ENCODE assay signal across 8 cellular contexts in genomic region chrX:47366051-47366722, GRCh38. TPM values are rescaled to one million over a fixed set of nuclear protein-coding genes. Genes with fewer than 3 reads are reported as not detected.
DNase-seq lines count a peak whose midpoint lies in the region; ATAC-seq, FAIRE-seq and TF ChIP-seq lines count a peak whose summit lies in the region.

No MANE protein-coding gene starts in this region.

- no peak overlapping the region for H2BK5ac ChIP-seq in IMR-90 (ENCODE audit: low read depth, low read length, poor library complexity, severe bottlenecking)

- H3K4me3 ChIP-seq in IMR-90 (ENCODE audit: insufficient read depth, low read depth, low read length) (peak overlapping the region; percentile 54), RWPE2 (ENCODE audit: severe bottlenecking) (peak overlapping the region; percentile 36), neural progenitor cell (peak overlapping the region; percentile 60), stomach (peak overlapping the region; percentile 37 to 48 (median 41))

- dilution Hi-C loops in IMR-90 (cut with HindIII; ENCODE audit: low sequenced_read_pairs, unreplicated experiment): no loop called here

- H3K56ac ChIP-seq in IMR-90 (ENCODE audit: extremely low read depth, insufficient read depth, low read length): no peak overlapping the region

- no peak for TF ChIP-seq EP300 in stomach (IDR thresholded peaks at IDR 0.05)

- BruUV-seq in IMR-90 (replicated peaks; lab: Mats Ljungman, UMichigan): no TSS peak

- H3K79me1 ChIP-seq in IMR-90 (ENCODE audit: low read depth in 1 of 2, low read length in 2 of 2): no peaks in the 10 kb centered on the region

- H3K27me3 ChIP-seq in IMR-90 (ENCODE audit: control insufficient read depth, insufficient read depth, low read length) (no peaks in the 10 kb centered on the region; the same call in 1 of the 2 replicates), RWPE2 (ENCODE audit: insufficient read depth, poor library complexity, severe bottlenecking) (no peaks in the 10 kb centered on the region), neural progenitor cell (no peaks in the 10 kb centered on the region), stomach (no peaks in the 10 kb centered on the region)

- TF ChIP-seq RAD21 in IMR-90 (IDR thresholded peaks at IDR 0.05; ENCODE audit: low read length): no peak

- H3K79me2 ChIP-seq in neural progenitor cell (ENCODE audit: low read depth): no peaks in the 10 kb centered on the region

- no peaks in the 10 kb centered on the region for H3K36me3 ChIP-seq in IMR-90 (ENCODE audit: control insufficient read depth, insufficient read depth, low read length)
- H3K36me3 ChIP-seq in RWPE2 (ENCODE audit: low read depth): no peaks in the 10 kb centered on the region
- no peaks in the 10 kb centered on the region for H3K36me3 ChIP-seq in neural progenitor cell
- no peaks in the 10 kb centered on the region for H3K36me3 ChIP-seq in stomach

- no peak overlapping the region; the same call in 1 of the 2 replicates for H3K18ac ChIP-seq in IMR-90 (ENCODE audit: low read depth, low read length)

- H3K4me1 ChIP-seq in IMR-90 (ENCODE audit: control insufficient read depth, insufficient read depth, low read length) (no peaks in the 10 kb centered on the region), RWPE2 (ENCODE audit: insufficient read depth, poor library complexity, severe bottlenecking) (peaks cover 7% of the 10 kb centered on the region), neural progenitor cell (peaks cover 6% of the 10 kb centered on the region), stomach (peaks cover 0 to 13% (median 0%) of the 10 kb centered on the region in 4 donors)

- peak overlapping the region; percentile 66 for H3K14ac ChIP-seq in IMR-90 (replicated peaks; ENCODE audit: low read depth, low read length)

- WGBS in IMR-90 (ENCODE audit: extremely low coverage in 2 of 2, insufficient read length in 1 of 2), 2 experiments: 47% methylated on average over 6 of the region's 31 CpGs; no CpG with 5 or more reads in 1 of the 2 experiments
- WGBS in stomach, 5 donors: 5 to 38% (median 16%) methylated on average over 28 to 31 of the region's 31 CpGs

- TF ChIP-seq CTCF in IMR-90 (conservative IDR thresholded peaks at IDR 0.05; ENCODE audit: low read depth, low read length): no peak
- no peak for TF ChIP-seq CTCF in RWPE2 (IDR thresholded peaks at IDR 0.05; ENCODE audit: poor library complexity, severe bottlenecking)
- TF ChIP-seq CTCF in neural progenitor cell (IDR thresholded peaks at IDR 0.05): no peak
- no peak for TF ChIP-seq CTCF in stomach (IDR thresholded peaks at IDR 0.05)

- H3K4me2 ChIP-seq in IMR-90 (ENCODE audit: low read depth, low read length) (peak overlapping the region; percentile 66), neural progenitor cell (peak overlapping the region; percentile 74)

- H3F3A ChIP-seq in neural progenitor cell (ENCODE audit: low read depth): peaks cover 23% of the 10 kb centered on the region

- intact Hi-C loops in IMR-90 (cut with micrococcal nuclease) (no loop called here), stomach (cut with DNase I; ENCODE audit: low total_unique reads) (no loop called here)
- intact Hi-C loops in activated naive CD4-positive, alpha-beta T cell treated with anti-CD3 and anti-CD28 coated beads for 36 hours (cut with micrococcal nuclease): loop anchor here (1.0 to 10.0 kb wide), 4 partner anchors 116 to 289 kb away; partner anchors contain the start of genes ELK1, UBA1, UXT and ZNF41

- H2AK5ac ChIP-seq in IMR-90 (ENCODE audit: low read depth, low read length): no peak overlapping the region

- in situ Hi-C loops in IMR-90 (cut with MboI; ENCODE audit: low sequenced_read_pairs): no loop called here

- POLR2A ChIA-PET in IMR-90 (lab: Charles Lee; ENCODE audit: unreplicated experiment): no interaction called here

- H3K9me3 ChIP-seq in IMR-90 (ENCODE audit: control insufficient read depth, insufficient read depth, low read length) (no peaks in the 10 kb centered on the region), RWPE2 (ENCODE audit: severe bottlenecking) (no peaks in the 10 kb centered on the region), neural progenitor cell (ENCODE audit: low read depth) (no peaks in the 10 kb centered on the region), stomach (peaks cover 0 to 11% (median 0%) of the 10 kb centered on the region in 4 donors)

- H3K27ac ChIP-seq in IMR-90 (ENCODE audit: insufficient read depth, low read length) (no peak overlapping the region; the same call in 1 of the 2 replicates), RWPE2 (ENCODE audit: poor library complexity, severe bottlenecking) (peak overlapping the region; percentile 24), neural progenitor cell (peak overlapping the region; percentile 51), stomach (peak overlapping the region in 1 of 5 donors; percentile 59)

- H2BK15ac ChIP-seq in IMR-90 (ENCODE audit: low read depth, low read length): no peak overlapping the region

- no peak overlapping the region; the same call in 1 of the 2 replicates for H3K23ac ChIP-seq in IMR-90 (ENCODE audit: low read depth, low read length)

- H3K4me1 Mint-ChIP-seq in activated naive CD4-positive, alpha-beta T cell treated with anti-CD3 and anti-CD28 coated beads for 36 hours (ENCODE audit: low read depth): peaks cover 15% of the 10 kb centered on the region
- peaks cover 28% of the 10 kb centered on the region for H3K4me1 Mint-ChIP-seq in neural progenitor cell

- H2AFZ ChIP-seq in IMR-90 (replicated peaks; ENCODE audit: low read length, poor library complexity): peak overlapping the region; percentile 92
- peak overlapping the region; percentile 90 for H2AFZ ChIP-seq in neural progenitor cell (replicated peaks)

- peak overlapping the region; percentile 35; the same call in 1 of the 2 replicates for H2BK20ac ChIP-seq in IMR-90 (ENCODE audit: low read depth, low read length)

- H4K20me1 ChIP-seq in IMR-90 (ENCODE audit: insufficient read depth, low read length): no peaks in the 10 kb centered on the region
- no peaks in the 10 kb centered on the region for H4K20me1 ChIP-seq in neural progenitor cell (ENCODE audit: low read depth)

- TF ChIP-seq POLR2A in IMR-90 (IDR thresholded peaks at IDR 0.05; ENCODE audit: low read depth, low read length) (no peak), stomach (IDR thresholded peaks at IDR 0.05) (no peak)

- H4K8ac ChIP-seq in IMR-90 (ENCODE audit: low read depth in 2 of 2, low read length in 2 of 2): peak overlapping the region; percentile 4 to 66; a peak in 3 of 4 replicates

- FAIRE-seq in frontal cortex (lab: Jason Lieb, UNC): no peak

- ATAC-seq in GM18867 (IDR thresholded peaks at IDR 0.05; ENCODE audit: unreplicated experiment) (peak; percentile 43), IMR-90 (ENCODE audit: low read depth) (peak; percentile 71), RWPE2 (ENCODE audit: low read depth) (peak; percentile 68), HG03108 (IDR thresholded peaks at IDR 0.05; ENCODE audit: unreplicated experiment) (no peak)

- H3K9ac ChIP-seq in IMR-90 (ENCODE audit: low read depth, low read length): no peak overlapping the region; the same call in 1 of the 2 replicates
- H3K9ac ChIP-seq in neural progenitor cell: no peak overlapping the region

- H3K9me1 ChIP-seq in IMR-90 (ENCODE audit: insufficient read depth, low read length): peaks cover 6% of the 10 kb centered on the region; the same call in 1 of the 2 replicates

- no peak overlapping the region for H3K4ac ChIP-seq in IMR-90 (ENCODE audit: low read depth, low read length)

- peak; percentile 57 for DNase-seq in IMR-90
- DNase-seq in RWPE2 (ENCODE audit: low spot score): peak; percentile 62
- DNase-seq in activated naive CD4-positive, alpha-beta T cell treated with anti-CD3 and anti-CD28 coated beads for 36 hours: peak; percentile 79
- peak; percentile 12 to 55 for DNase-seq in frontal cortex (ENCODE audit: low spot score in 2 of 2)
- peak; percentile 79 for DNase-seq in neural progenitor cell (ENCODE audit: low spot score)
- peak; percentile 47 for DNase-seq in stomach

- H3K9me3 Mint-ChIP-seq in activated naive CD4-positive, alpha-beta T cell treated with anti-CD3 and anti-CD28 coated beads for 36 hours: no peaks in the 10 kb centered on the region
- peaks cover 2% of the 10 kb centered on the region for H3K9me3 Mint-ChIP-seq in neural progenitor cell

- CTCF ChIA-PET in IMR-90 (lab: Yijun Ruan, JAX): no interaction called here
- CTCF ChIA-PET in activated naive CD4-positive, alpha-beta T cell treated with anti-CD3 and anti-CD28 coated beads for 36 hours (lab: Charles Lee): no interaction called here

- H3K4me3 Mint-ChIP-seq in activated naive CD4-positive, alpha-beta T cell treated with anti-CD3 and anti-CD28 coated beads for 36 hours: peak overlapping the region; percentile 89
- peak overlapping the region; percentile 88 for H3K4me3 Mint-ChIP-seq in neural progenitor cell

- H3K36me3 Mint-ChIP-seq in activated naive CD4-positive, alpha-beta T cell treated with anti-CD3 and anti-CD28 coated beads for 36 hours (ENCODE audit: low read depth): no peaks in the 10 kb centered on the region
- no peaks in the 10 kb centered on the region for H3K36me3 Mint-ChIP-seq in neural progenitor cell

- H4K91ac ChIP-seq in IMR-90 (ENCODE audit: insufficient read depth, low read depth, low read length): no peak overlapping the region; the same call in 1 of the 2 replicates

- peak overlapping the region; percentile 90 for H3K27ac Mint-ChIP-seq in activated naive CD4-positive, alpha-beta T cell treated with anti-CD3 and anti-CD28 coated beads for 36 hours
- peak overlapping the region; percentile 99 for H3K27ac Mint-ChIP-seq in neural progenitor cell

- no peaks in the 10 kb centered on the region for H3K27me3 Mint-ChIP-seq in activated naive CD4-positive, alpha-beta T cell treated with anti-CD3 and anti-CD28 coated beads for 36 hours (ENCODE audit: low read depth)
- H3K27me3 Mint-ChIP-seq in neural progenitor cell (ENCODE audit: insufficient read depth, low read depth): peaks cover 5% of the 10 kb centered on the region

- H2AK9ac ChIP-seq in IMR-90 (replicated peaks; ENCODE audit: low read depth, low read length, poor library complexity): peak overlapping the region; percentile 82

- H4K5ac ChIP-seq in IMR-90 (ENCODE audit: low read depth, low read length): peak overlapping the region; percentile 32; the same call in 1 of the 2 replicates

- peak overlapping the region; percentile 13; the same call in 1 of the 2 replicates for H2BK120ac ChIP-seq in IMR-90 (ENCODE audit: low read depth, low read length)

TF ChIP-seq in IMR-90, 13 proteins besides CTCF, POLR2A, EP300 and RAD21 (continues in another document):
- TF ChIP-seq CEBPB (IDR thresholded peaks at IDR 0.05; ENCODE audit: low read depth, low read length): no peak

RNA-seq across cellular contexts. Expression of gene ZNF157, which starts 4.2 kb away (rescaled TPM):
- under 0.01 TPM in 1 of 2 replicates, not detected in the other for total RNA-seq in IMR-90 (2012; rRNA removed)
- not detected in 2 replicates for polyA plus RNA-seq in IMR-90 (2012; rRNA removed)
- polyA plus RNA-seq in IMR-90 (2012; cell fraction: cytosol; rRNA removed): not detected in 2 replicates
- polyA plus RNA-seq in IMR-90 (2012; cell fraction: nucleus; rRNA removed; ENCODE audit: low replicate concordance): not detected in 2 replicates
- 1 to 10 TPM in 1 of 2 experiments, under 1 TPM in 1; 0.69 to 1.0 TPM for total RNA-seq in activated naive CD4-positive, alpha-beta T cell treated with anti-CD3 and anti-CD28 coated beads for 36 hours
- 4.9 TPM for total RNA-seq in frontal cortex
- total RNA-seq in neural progenitor cell (ENCODE audit: low replicate concordance): 0.47 and 1.4 TPM in 2 replicates
- total RNA-seq in stomach: under 1 TPM in 1 of 5 donors, not detected in 4; 0.18 TPM
- polyA plus RNA-seq in stomach: under 1 TPM in 1 of 3 donors, not detected in 2; 0.15 TPM
